Comparison of ENCODE assay signal across 8 cellular contexts in the genomic region with DNA sequence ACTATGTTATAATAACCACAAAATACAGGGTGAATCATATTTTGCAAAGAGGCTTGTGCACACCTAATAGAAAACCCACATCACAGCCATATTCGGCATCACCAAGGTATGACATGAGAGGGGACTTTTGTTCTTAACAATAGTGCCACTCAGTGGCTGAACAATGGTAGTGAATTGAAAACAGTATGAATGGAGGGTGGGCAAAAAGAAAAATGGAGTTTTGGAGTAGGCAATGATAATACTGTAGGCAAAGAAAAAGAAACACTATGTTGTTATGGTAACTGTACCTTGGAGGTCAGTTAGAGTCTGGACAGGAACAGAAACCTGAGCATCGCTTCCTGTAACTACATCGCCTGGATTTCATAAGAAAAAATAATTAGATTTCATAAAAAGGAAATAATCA.
A peak's percentile ranks its signal among the peaks of the same experiment; 100 is the strongest.
DNase-seq lines count a peak whose midpoint lies in the region; ATAC-seq, FAIRE-seq and TF ChIP-seq lines count a peak whose summit lies in the region.

No MANE protein-coding gene starts in this region.

- intact Hi-C loops in Right ventricle myocardium inferior (cut with DNase I) (loop anchor here (1.0 to 10.0 kb wide), 2 partner anchors 199 to 632 kb away; no protein-coding TSS in a partner anchor), cardiac septum (cut with DNase I) (loop anchor here (1.0 to 10.0 kb wide), 4 partner anchors 199 to 632 kb away; a partner anchor contains a TSS)

- no peaks in the 10 kb centered on the region for H3K27me3 ChIP-seq in SJCRH30
- H3K27me3 ChIP-seq in brain microvascular endothelial cell (replicated peaks), result no peaks in the 10 kb centered on the region

- no peaks in the 10 kb centered on the region for H3K9me3 ChIP-seq in SJCRH30 (replicated peaks)

- in situ Hi-C loops in brain microvascular endothelial cell (cut with HindIII; ENCODE audit: low pct_ligation_motif_present, low sequenced_read_pairs), result no loop called here

- peak; percentile 65 for TF ChIP-seq CTCF in brain microvascular endothelial cell (IDR thresholded peaks at IDR 0.05; ENCODE audit: low read depth, low read length, missing control alignments)

- H3K36me3 ChIP-seq in SJCRH30 (no peaks in the 10 kb centered on the region), brain microvascular endothelial cell (replicated peaks) (no peaks in the 10 kb centered on the region)

- FAIRE-seq in H54 (lab: Jason Lieb, UNC), result peak; percentile 99

- no peak for DNase-seq in Right ventricle myocardium inferior (ENCODE audit: missing footprints)
- no peak for DNase-seq in cardiac septum (ENCODE audit: low spot score)
- peak; percentile 26 for DNase-seq in H54 (ENCODE audit: insufficient read length, low spot score)
- DNase-seq in LHCN-M2 (ENCODE audit: low read depth), result peak; percentile 57
- peak; percentile 26 to 66 for DNase-seq in SJCRH30
- DNase-seq in brain microvascular endothelial cell, result peak; percentile 41
- DNase-seq in iris pigment epithelial cell (ENCODE audit: low read depth), result peak; percentile 59
- peak; percentile 50 for DNase-seq in stimulated activated CD4-positive, alpha-beta T cell treated with anti-CD3 and anti-CD28 coated beads, Interleukin-4, amount 100 ng/mL, for 24 hours

- no peak for TF ChIP-seq POLR2A in H54 (IDR thresholded peaks at IDR 0.05; ENCODE audit: low read depth, low read length)

- ATAC-seq in Right ventricle myocardium inferior, result peak; percentile 71

- H3K4me3 ChIP-seq in SJCRH30 (no peak overlapping the region), brain microvascular endothelial cell (ENCODE audit: low read depth, low read length) (no peak overlapping the region)

- H3K27ac ChIP-seq in SJCRH30 (no peak overlapping the region), brain microvascular endothelial cell (no peak overlapping the region)

- no peaks in the 10 kb centered on the region for H3K4me1 ChIP-seq in SJCRH30

Comparison
In these comparisons a context has a peak if more than half of its experiments do, and no peak if none do; other contexts are left out.
1. DNase-seq: peak in H54 (single experiment), LHCN-M2 (single experiment), SJCRH30 (2 of 2), brain microvascular endothelial cell (single experiment), iris pigment epithelial cell (single experiment) and stimulated activated CD4-positive, alpha-beta T cell treated with anti-CD3 and anti-CD28 coated beads, Interleukin-4, amount 100 ng/mL, for 24 hours (single experiment); none in Right ventricle myocardium inferior (single experiment) and cardiac septum (single experiment).